13 cellular contexts compared by ENCODE assay signal in genomic region chrX:19602866-19603620, GRCh38.
A peak's percentile ranks its signal among the peaks of the same experiment; 100 is the strongest.
DNase-seq lines count a peak whose midpoint lies in the region; ATAC-seq and TF ChIP-seq lines count a peak whose summit lies in the region.
"Had no signal": no experiment of that assay in that cellular context is flagged by ENCODE, and none has a peak within 500 bp of the region (broad histone marks: within the 10 kb centered on the region; RNA-seq: fewer than 3 reads in every experiment).

No MANE protein-coding gene starts in this region.

- H3K36me3 Mint-ChIP-seq in activated T-cell treated with anti-CD3 and anti-CD28 coated beads, Interleukin-2, amount 50 U/mL, for 72 hours (ENCODE audit: insufficient read depth in 2 of 2), result peaks cover 3 to 21% of the 10 kb centered on the region in 2 donors
- H3K36me3 Mint-ChIP-seq in activated T-cell treated with anti-CD3 and anti-CD28 coated beads, Interleukin-2, amount 50 U/mL, for 4 hours (ENCODE audit: insufficient read depth), result peaks cover 15% of the 10 kb centered on the region

- CTCF ChIA-PET in PC-3 (lab: Charles Lee), result no interaction called here

- no peaks in the 10 kb centered on the region for H3K27me3 ChIP-seq in PC-3 (ENCODE audit: low read length)
- no peaks in the 10 kb centered on the region for H3K27me3 ChIP-seq in Peyer's patch
- H3K27me3 ChIP-seq: tibial nerve had no signal

- no peaks in the 10 kb centered on the region for H3K9me2 ChIP-seq in PC-3 (replicated peaks; ENCODE audit: low read length)

- H3F3A ChIP-seq in PC-3 (ENCODE audit: low read length, unreplicated experiment), result no peaks in the 10 kb centered on the region

- H3K36me3 ChIP-seq in PC-3 (ENCODE audit: low read depth, low read length) (no peaks in the 10 kb centered on the region), Peyer's patch (no peaks in the 10 kb centered on the region)
- H3K36me3 ChIP-seq: tibial nerve had no signal

- peak in 1 of 2 donors; percentile 6 for DNase-seq in activated T-cell treated with anti-CD3 and anti-CD28 coated beads, Interleukin-2, amount 50 U/mL, for 72 hours
- DNase-seq in activated T-cell treated with anti-CD3 and anti-CD28 coated beads, Interleukin-2, amount 50 U/mL, for 4 hours, result no peak
- DNase-seq in PC-3, result peak; percentile 82
- peak; percentile 89 for DNase-seq in epithelial cell of esophagus (ENCODE audit: low read depth)
- DNase-seq in renal cortical epithelial cell (ENCODE audit: low read depth), result peak; percentile 73
- DNase-seq in Peyer's patch, result no peak
- DNase-seq in NCI-H345 treated with DMSO at 0.1 percent for 48 hours (lab: John Stamatoyannopoulos, UW; ENCODE audit: unreplicated experiment), result no peak
- DNase-seq: activated CD4-positive, CD25-positive, alpha-beta regulatory T cell treated with anti-CD3 and anti-CD28 coated beads, Interleukin-2, amount 50 U/mL, for 72 hours; NCI-H1417 treated with DMSO at 0.1 percent for 48 hours; OCI-M1 had no signal

- H4K20me1 ChIP-seq in PC-3 (ENCODE audit: low read length), result no peaks in the 10 kb centered on the region

- no peaks in the 10 kb centered on the region for H3K9me3 Mint-ChIP-seq in activated T-cell treated with anti-CD3 and anti-CD28 coated beads, Interleukin-2, amount 50 U/mL, for 72 hours
- H3K9me3 Mint-ChIP-seq in activated T-cell treated with anti-CD3 and anti-CD28 coated beads, Interleukin-2, amount 50 U/mL, for 4 hours, result no peaks in the 10 kb centered on the region

- H3K27me3 Mint-ChIP-seq in activated T-cell treated with anti-CD3 and anti-CD28 coated beads, Interleukin-2, amount 50 U/mL, for 72 hours (ENCODE audit: low read depth), result no peaks in the 10 kb centered on the region
- H3K27me3 Mint-ChIP-seq in activated T-cell treated with anti-CD3 and anti-CD28 coated beads, Interleukin-2, amount 50 U/mL, for 4 hours (ENCODE audit: low read depth), result no peaks in the 10 kb centered on the region
- H3K27me3 Mint-ChIP-seq: B cell had no signal

- H3K27ac Mint-ChIP-seq in activated T-cell treated with anti-CD3 and anti-CD28 coated beads, Interleukin-2, amount 50 U/mL, for 72 hours, result peak overlapping the region; percentile 80
- H3K27ac Mint-ChIP-seq: B cell had no signal

- POLR2A ChIA-PET in PC-3 (lab: Charles Lee; ENCODE audit: unreplicated experiment), result no interaction called here

- TF ChIP-seq POLR2A in Peyer's patch (IDR thresholded peaks at IDR 0.05), result no peak

- peak overlapping the region; percentile 47 for H2AFZ ChIP-seq in PC-3 (ENCODE audit: low read length)

- H3K4me3 Mint-ChIP-seq in activated T-cell treated with anti-CD3 and anti-CD28 coated beads, Interleukin-2, amount 50 U/mL, for 72 hours, result no peak overlapping the region
- no peak overlapping the region for H3K4me3 Mint-ChIP-seq in activated T-cell treated with anti-CD3 and anti-CD28 coated beads, Interleukin-2, amount 50 U/mL, for 4 hours
- H3K4me3 Mint-ChIP-seq: B cell had no signal

- intact Hi-C loops in PC-3 (cut with micrococcal nuclease), result no loop called here

- no TSS peak for BruUV-seq in PC-3 (replicated peaks; lab: Mats Ljungman, UMichigan)

- peak; percentile 29 to 77 for ATAC-seq in activated T-cell treated with anti-CD3 and anti-CD28 coated beads, Interleukin-2, amount 50 U/mL, for 72 hours (replicated peaks in 1 of 2)
- ATAC-seq in activated T-cell treated with anti-CD3 and anti-CD28 coated beads, Interleukin-2, amount 50 U/mL, for 4 hours, result no peak
- ATAC-seq in PC-3, result peak; percentile 100
- no peak for ATAC-seq in HG02798 (IDR thresholded peaks at IDR 0.05; ENCODE audit: poor library complexity, unreplicated experiment)

- TF ChIP-seq CTCF in PC-3 (conservative IDR thresholded peaks at IDR 0.05; ENCODE audit: low read depth, low read length) (no peak), epithelial cell of esophagus (IDR thresholded peaks at IDR 0.05; ENCODE audit: insufficient read depth, low read depth, low read length, missing control alignments) (no peak), Peyer's patch (IDR thresholded peaks at IDR 0.05) (no peak)

- H3K9me3 ChIP-seq in PC-3 (ENCODE audit: low read length), result no peaks in the 10 kb centered on the region
- no peaks in the 10 kb centered on the region for H3K9me3 ChIP-seq in Peyer's patch
- H3K9me3 ChIP-seq: tibial nerve had no signal

- peak overlapping the region; percentile 52; the same call in 1 of the 2 replicates for H3K4me2 ChIP-seq in PC-3 (ENCODE audit: low read length)

- no peak overlapping the region for H3K9ac ChIP-seq in PC-3 (ENCODE audit: low read length)

- peaks cover 14% of the 10 kb centered on the region for H3K4me1 ChIP-seq in PC-3 (ENCODE audit: insufficient read depth, low read length)
- no peaks in the 10 kb centered on the region for H3K4me1 ChIP-seq in Peyer's patch
- H3K4me1 ChIP-seq: tibial nerve had no signal

- H3K4me3 ChIP-seq in PC-3 (ENCODE audit: low read length) (no peak overlapping the region), epithelial cell of esophagus (ENCODE audit: low read length) (no peak overlapping the region), Peyer's patch (no peak overlapping the region)
- H3K4me3 ChIP-seq: tibial nerve had no signal

- peaks cover 25% of the 10 kb centered on the region for H3K4me1 Mint-ChIP-seq in activated T-cell treated with anti-CD3 and anti-CD28 coated beads, Interleukin-2, amount 50 U/mL, for 72 hours (ENCODE audit: low read depth)
- H3K4me1 Mint-ChIP-seq in activated T-cell treated with anti-CD3 and anti-CD28 coated beads, Interleukin-2, amount 50 U/mL, for 4 hours (ENCODE audit: low read depth), result peaks cover 28% of the 10 kb centered on the region
- H3K4me1 Mint-ChIP-seq: B cell had no signal

- no peaks in the 10 kb centered on the region for H3K79me2 ChIP-seq in PC-3 (ENCODE audit: low read length)

- H3K27ac ChIP-seq in PC-3 (ENCODE audit: low read length), result peak overlapping the region; percentile 28
- H3K27ac ChIP-seq in Peyer's patch, result no peak overlapping the region
- H3K27ac ChIP-seq: tibial nerve had no signal

Comparison
In these comparisons a context has a peak if more than half of its experiments do, and no peak if none do; other contexts are left out.
1. ATAC-seq: peak in activated T-cell treated with anti-CD3 and anti-CD28 coated beads, Interleukin-2, amount 50 U/mL, for 72 hours (2 of 2) and PC-3 (single experiment); none in activated T-cell treated with anti-CD3 and anti-CD28 coated beads, Interleukin-2, amount 50 U/mL, for 4 hours (0 of 2) and HG02798 (single experiment).
2. DNase-seq: peak in PC-3 (single experiment), epithelial cell of esophagus (single experiment) and renal cortical epithelial cell (single experiment); none in activated T-cell treated with anti-CD3 and anti-CD28 coated beads, Interleukin-2, amount 50 U/mL, for 4 hours (single experiment), Peyer's patch (0 of 3) and NCI-H345 treated with DMSO at 0.1 percent for 48 hours (single experiment).